Comparison of ENCODE assay signal across 18 cellular contexts in the genomic region with DNA sequence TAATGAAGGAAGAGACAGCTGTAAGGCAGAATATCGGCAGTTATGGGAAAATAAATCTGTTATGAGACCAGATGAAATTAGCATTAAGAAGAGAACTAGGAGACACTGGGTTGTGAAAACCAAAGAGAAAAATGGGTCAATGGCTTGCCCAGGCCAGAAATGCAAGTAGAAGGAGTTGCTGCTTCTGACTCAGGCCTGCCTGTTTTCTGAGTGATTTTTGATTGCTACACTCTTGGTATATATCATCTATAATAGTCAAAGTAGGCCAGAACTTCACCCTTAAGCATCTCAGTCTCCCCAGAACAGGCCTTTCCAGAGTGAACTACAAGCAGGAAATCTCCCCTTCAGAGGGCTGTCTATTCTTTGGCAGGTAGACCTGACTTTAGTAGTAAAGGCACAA.
"Had no signal": no experiment of that assay in that cellular context is flagged by ENCODE, and none has a peak within 500 bp of the region (broad histone marks: within the 10 kb centered on the region; RNA-seq: fewer than 3 reads in every experiment).

No MANE protein-coding gene starts in this region.

- H3K27me3 ChIP-seq: esophagus squamous epithelium, right atrium auricular region, upper lobe of left lung had no signal

- H3K9me3 ChIP-seq: esophagus squamous epithelium, right atrium auricular region, upper lobe of left lung had no signal

- H3K4me1 ChIP-seq: esophagus squamous epithelium, right atrium auricular region, upper lobe of left lung had no signal

- DNase-seq: activated CD4-positive, alpha-beta T cell treated with anti-CD3 and anti-CD28 coated beads for 1 hour; activated CD4-positive, alpha-beta T cell treated with anti-CD3 and anti-CD28 coated beads, Interleukin-2, amount 50 U/mL, for 4 hours; activated naive CD4-positive, alpha-beta T cell treated with anti-CD3 and anti-CD28 coated beads for 36 hours; activated naive CD8-positive, alpha-beta T cell treated with anti-CD3 and anti-CD28 coated beads, Interleukin-2, amount 50 U/mL, for 24 hours; activated T-cell treated with anti-CD3 and anti-CD28 coated beads, Interleukin-2, amount 50 U/mL, for 1 hour; caudate nucleus; esophagus squamous epithelium; foreskin melanocyte; naive thymus-derived CD8-positive, alpha-beta T cell; stimulated activated naive CD8-positive, alpha-beta T cell treated with anti-CD3 and anti-CD28 coated beads, Interleukin-15, amount 100 ng/mL, for 72 hours; T-cell; T1000; upper lobe of left lung had no signal

- H3K36me3 ChIP-seq: esophagus squamous epithelium, right atrium auricular region, upper lobe of left lung had no signal

- H3K4me3 ChIP-seq: esophagus squamous epithelium, right atrium auricular region, SK-N-MC, skin epidermis, upper lobe of left lung had no signal

- H3K27ac ChIP-seq: esophagus squamous epithelium, right atrium auricular region, SK-N-MC, upper lobe of left lung had no signal

- FAIRE-seq: colon, endometrium had no signal

- ATAC-seq: activated naive CD8-positive, alpha-beta T cell treated with anti-CD3 and anti-CD28 coated beads, Interleukin-2, amount 50 U/mL, for 24 hours; naive thymus-derived CD8-positive, alpha-beta T cell; stimulated activated naive CD8-positive, alpha-beta T cell treated with anti-CD3 and anti-CD28 coated beads, Interleukin-15, amount 100 ng/mL, for 72 hours; T-cell had no signal
